8 cellular contexts compared by ENCODE assay signal in the genomic region with DNA sequence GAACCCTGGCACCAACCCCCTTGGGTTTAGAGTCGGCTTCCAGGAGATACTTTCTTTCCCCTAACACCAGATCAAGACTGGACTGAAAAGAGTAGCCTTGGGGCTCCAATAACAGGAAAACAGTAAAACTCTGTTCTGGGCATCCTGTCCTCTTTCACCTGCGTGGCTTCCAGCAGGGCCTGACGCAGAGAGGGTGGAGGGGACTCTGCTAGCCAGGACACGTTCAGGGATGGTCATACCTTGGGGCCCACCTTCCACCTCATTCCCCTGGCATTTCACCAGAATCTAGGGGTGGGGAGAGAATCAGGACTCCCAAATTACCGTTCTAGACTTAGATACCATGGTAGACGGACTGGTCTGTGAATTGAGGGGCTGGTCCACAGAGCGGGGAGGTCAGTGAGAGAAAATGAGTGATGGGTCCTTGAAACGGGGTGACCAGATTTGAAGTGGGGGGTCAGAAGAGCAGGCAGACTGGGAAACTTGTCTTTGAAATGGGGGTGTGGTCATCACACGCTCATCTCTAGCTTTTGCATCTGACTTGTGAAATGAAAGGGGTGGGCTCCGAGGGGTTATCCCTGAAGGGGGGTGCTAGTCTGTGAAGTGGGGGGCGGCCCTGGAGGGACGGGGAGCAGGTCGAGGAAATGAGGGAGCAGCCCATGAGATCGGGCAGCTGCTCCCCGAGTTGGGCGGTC. TPM values are rescaled to one million over a fixed set of nuclear protein-coding genes. Genes with fewer than 3 reads are reported as not detected.
DNase-seq lines count a peak whose midpoint lies in the region.

No MANE protein-coding gene starts in this region.

- peaks cover 50% of the 10 kb centered on the region for H3K4me1 Mint-ChIP-seq in activated naive CD4-positive, alpha-beta T cell treated with anti-CD3 and anti-CD28 coated beads, Interleukin-2, amount 10 ng/mL, durations not matched to agents 7 days and 5 days

- peak overlapping the region; percentile 70 for H3K27ac ChIP-seq in caudate nucleus (ENCODE audit: low read depth, low read length)
- H3K27ac ChIP-seq in mesodermal cell (ENCODE audit: low read depth, low read length, severe bottlenecking), result no peak overlapping the region
- peak overlapping the region; percentile 87 for H3K27ac ChIP-seq in urinary bladder (ENCODE audit: low read depth)

- H3K27me3 Mint-ChIP-seq in activated naive CD4-positive, alpha-beta T cell treated with anti-CD3 and anti-CD28 coated beads, Interleukin-2, amount 10 ng/mL, durations not matched to agents 7 days and 5 days, result peaks cover 4% of the 10 kb centered on the region

- H3K4me1 ChIP-seq in mesodermal cell (ENCODE audit: control insufficient read depth, insufficient read depth, low read length, poor library complexity, severe bottlenecking) (peaks cover 34% of the 10 kb centered on the region), urinary bladder (ENCODE audit: insufficient read depth) (no peaks in the 10 kb centered on the region)

- CTCF ChIA-PET in activated naive CD4-positive, alpha-beta T cell treated with anti-CD3 and anti-CD28 coated beads, Interleukin-2, amount 10 ng/mL, durations not matched to agents 7 days and 5 days (lab: Charles Lee), result interaction anchor here (0.9 to 30.5 kb wide), 8 partner anchors 12 to 69 kb away, joined by 5 to 773 read pairs (median 18); partner anchors contain the start of genes RNU4-2 and RPLP0

- H3K4me3 Mint-ChIP-seq in activated naive CD4-positive, alpha-beta T cell treated with anti-CD3 and anti-CD28 coated beads, Interleukin-2, amount 10 ng/mL, durations not matched to agents 7 days and 5 days, result peak overlapping the region; percentile 99

- H3K9me3 Mint-ChIP-seq in activated naive CD4-positive, alpha-beta T cell treated with anti-CD3 and anti-CD28 coated beads, Interleukin-2, amount 10 ng/mL, durations not matched to agents 7 days and 5 days, result no peaks in the 10 kb centered on the region

- H3K27ac Mint-ChIP-seq in activated naive CD4-positive, alpha-beta T cell treated with anti-CD3 and anti-CD28 coated beads, Interleukin-2, amount 10 ng/mL, durations not matched to agents 7 days and 5 days, result peak overlapping the region; percentile 86

- H3K36me3 ChIP-seq in mesodermal cell (ENCODE audit: control insufficient read depth, insufficient read depth, low read length) (peaks cover 33% of the 10 kb centered on the region), urinary bladder (ENCODE audit: insufficient read depth) (no peaks in the 10 kb centered on the region)

- peaks cover 39% of the 10 kb centered on the region for H3K36me3 Mint-ChIP-seq in activated naive CD4-positive, alpha-beta T cell treated with anti-CD3 and anti-CD28 coated beads, Interleukin-2, amount 10 ng/mL, durations not matched to agents 7 days and 5 days

- WGBS in mesodermal cell (ENCODE audit: insufficient coverage in 2 of 2), 2 experiments, result 8 to 13% methylated on average over 10 to 12 of the region's 16 CpGs
- WGBS in urinary bladder, result 9% methylated on average over 16 of the region's 16 CpGs

- H3K4me3 ChIP-seq in mesodermal cell (ENCODE audit: extremely low read depth, insufficient read depth, low read length, poor library complexity, severe bottlenecking) (peak overlapping the region; percentile 87), urinary bladder (ENCODE audit: low read depth, low read length) (peak overlapping the region; percentile 80)

- no peaks in the 10 kb centered on the region for H3K9me3 ChIP-seq in mesodermal cell (ENCODE audit: control insufficient read depth, low read length)

- DNase-seq in activated naive CD4-positive, alpha-beta T cell treated with anti-CD3 and anti-CD28 coated beads, Interleukin-2, amount 10 ng/mL, durations not matched to agents 7 days and 5 days, result peak; percentile 31
- no peak for DNase-seq in activated naive CD4-positive, alpha-beta T cell treated with Interleukin-2 at 50 U/mL for 16 hours
- no peak for DNase-seq in caudate nucleus (lab: John Stamatoyannopoulos, UW)
- no peak for DNase-seq in HK-2 (ENCODE audit: unreplicated experiment)
- DNase-seq in NCI-H1436 (lab: John Stamatoyannopoulos, UW), result no peak
- DNase-seq in foreskin melanocyte, result no peak

RNA-seq across cellular contexts. Expression of gene PXN, which starts 0.9 kb away (rescaled TPM):
- polyA plus RNA-seq in mesodermal cell (2013, experiment 1 of 2), result 85.7 TPM
- polyA plus RNA-seq in mesodermal cell (2013, experiment 2 of 2), result 72.4 TPM
- total RNA-seq in urinary bladder, result 32.4 TPM
- polyA plus RNA-seq in urinary bladder, result 111 TPM

RNA-seq across cellular contexts. Expression of gene RNU4-2, which starts 27.0 kb away (rescaled TPM):
- 3,572 TPM for polyA plus RNA-seq in mesodermal cell (2013, experiment 1 of 2)
- 5,947 TPM for polyA plus RNA-seq in mesodermal cell (2013, experiment 2 of 2)
- total RNA-seq in urinary bladder, result under 0.01 TPM
- not detected for polyA plus RNA-seq in urinary bladder

RNA-seq across cellular contexts. Expression of gene RNU4-1, which starts 28.4 kb away (rescaled TPM):
- polyA plus RNA-seq in mesodermal cell (2013, experiment 1 of 2), result 2,740 TPM
- polyA plus RNA-seq in mesodermal cell (2013, experiment 2 of 2), result 5,488 TPM
- total RNA-seq in urinary bladder, result under 0.01 TPM
- polyA plus RNA-seq in urinary bladder, result not detected

RNA-seq across cellular contexts. Expression of gene SIRT4, which starts 37.5 kb away (rescaled TPM):
- polyA plus RNA-seq in mesodermal cell (2013, experiment 1 of 2), result 4.6 TPM
- polyA plus RNA-seq in mesodermal cell (2013, experiment 2 of 2), result 2.9 TPM
- 2.3 TPM for total RNA-seq in urinary bladder
- 1.8 TPM for polyA plus RNA-seq in urinary bladder
